Comparison of ENCODE assay signal across 8 cellular contexts in the genomic region with DNA sequence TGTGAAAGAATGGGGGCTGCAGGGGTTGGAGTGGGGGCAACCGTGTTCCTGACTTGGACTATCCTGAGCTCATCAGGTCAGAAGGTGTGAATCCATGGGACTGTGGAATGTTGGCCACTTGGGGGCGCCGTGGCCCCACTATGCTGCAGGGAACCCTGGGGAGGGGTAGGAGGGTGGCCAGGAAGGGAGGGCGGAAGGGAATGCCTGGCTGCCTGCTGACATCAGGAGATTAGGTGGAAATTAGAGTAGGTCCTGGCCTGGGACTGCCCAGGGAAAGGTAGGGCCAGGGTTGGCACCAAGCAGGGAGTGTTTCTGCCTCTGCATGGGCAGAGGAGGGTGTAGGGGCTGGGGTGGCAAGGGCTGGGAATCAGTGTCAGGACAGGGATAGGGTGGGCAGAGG.
DNase-seq lines count a peak whose midpoint lies in the region; ATAC-seq and TF ChIP-seq lines count a peak whose summit lies in the region.

No MANE protein-coding gene starts in this region.

- DNase-seq in BE2C, result peak; percentile 33
- DNase-seq in RWPE1 (ENCODE audit: low spot score), result no peak
- DNase-seq in body of pancreas, result peak; percentile 33 to 76 (median 64)
- DNase-seq in neural crest cell (ENCODE audit: low read depth, low spot score), result peak; percentile 57
- DNase-seq in NCI-H1048 (lab: John Stamatoyannopoulos, UW), result no peak
- DNase-seq in MV-4-11 (lab: John Stamatoyannopoulos, UW), result no peak
- no peak for DNase-seq in NCI-H774 (lab: John Stamatoyannopoulos, UW)

- TF ChIP-seq POLR2A in body of pancreas (IDR thresholded peaks at IDR 0.05), result no peak

- H3K36me3 Mint-ChIP-seq in neural crest cell (ENCODE audit: low read depth), result no peaks in the 10 kb centered on the region

- H3K9me3 Mint-ChIP-seq in neural crest cell, result no peaks in the 10 kb centered on the region

- H3K4me1 Mint-ChIP-seq in neural crest cell, result peaks cover 39% of the 10 kb centered on the region

- H3K27me3 ChIP-seq in BE2C, result no peaks in the 10 kb centered on the region
- H3K27me3 ChIP-seq in body of pancreas, result no peaks in the 10 kb centered on the region

- ATAC-seq in GM21381 (IDR thresholded peaks at IDR 0.05; ENCODE audit: unreplicated experiment) (peak; percentile 58), body of pancreas (peak; percentile 58)

- CTCF ChIA-PET in RWPE1 (lab: Yijun Ruan, JAX), result interaction anchor here (0.6 kb wide), 1 partner anchor 18 kb away, joined by 3 read pairs; no protein-coding TSS in a partner anchor

- H3K9me3 ChIP-seq in BE2C (no peaks in the 10 kb centered on the region), body of pancreas (no peaks in the 10 kb centered on the region)

- intact Hi-C loops in body of pancreas (cut with DNase I), result no loop called here

- H3K4me3 ChIP-seq in BE2C (ENCODE audit: low read depth, low read length) (no peak overlapping the region), body of pancreas (no peak overlapping the region)

- H3K4me1 ChIP-seq in BE2C (no peaks in the 10 kb centered on the region), body of pancreas (peaks cover 4% of the 10 kb centered on the region)

- H3K27ac ChIP-seq in RWPE1 (no peak overlapping the region), body of pancreas (peak overlapping the region in 1 of 4 donors; percentile 62)

- H3K27ac Mint-ChIP-seq in neural crest cell (ENCODE audit: unreplicated experiment), result no peak overlapping the region

- 5 to 23% methylated on average over 4 of the region's 4 CpGs for WGBS in body of pancreas, 2 donors

- no peaks in the 10 kb centered on the region for H3K27me3 Mint-ChIP-seq in neural crest cell (ENCODE audit: low read depth)

- POLR2A ChIA-PET in RWPE1 (lab: Yijun Ruan, JAX; ENCODE audit: low non-redundant PET), result no interaction called here

- no peak overlapping the region for H3K4me3 Mint-ChIP-seq in neural crest cell

- H3K36me3 ChIP-seq in BE2C, result no peaks in the 10 kb centered on the region
- H3K36me3 ChIP-seq in body of pancreas (replicated peaks in 1 of 2; ENCODE audit: insufficient read depth in 1 of 2, low read depth in 2 of 2), result no peaks in the 10 kb centered on the region

- TF ChIP-seq CTCF in BE2C (IDR thresholded peaks at IDR 0.05; ENCODE audit: low read depth, low read length) (peak; percentile 32), RWPE1 (conservative IDR thresholded peaks at IDR 0.05; ENCODE audit: low read depth) (peak; percentile 14; the same call in 1 of the 2 replicates), body of pancreas (IDR thresholded peaks at IDR 0.05) (peak in 6 of 7 experiments; percentile 21 to 51 (median 34)), neural crest cell (conservative IDR thresholded peaks at IDR 0.05) (peak; percentile 51)

Comparison
In these comparisons a context has a peak if more than half of its experiments do, and no peak if none do; other contexts are left out.
1. DNase-seq: peak in BE2C (single experiment), body of pancreas (4 of 4) and neural crest cell (single experiment); none in RWPE1 (single experiment), NCI-H1048 (single experiment), MV-4-11 (single experiment) and NCI-H774 (single experiment).
2. Peak in every context shown above with its lines, with median percentiles within 50 percentile points of each other: CTCF ChIP-seq.